In genomic region chr1:147849097-147849873, GRCh38 we compare ENCODE assay signal across 1 cellular context.
TF ChIP-seq lines count a peak whose summit lies in the region.

No MANE protein-coding gene starts in this region.

TF ChIP-seq in K562, 482 proteins besides CTCF, POLR2A, EP300 and RAD21 (continued from another document):
- no peak for TF ChIP-seq HOMEZ (CRISPR knock-in tag; IDR thresholded peaks at IDR 0.05)
